8 cellular contexts compared by ENCODE assay signal in genomic region chr17:366879-367615, GRCh38. TPM values are rescaled to one million over a fixed set of nuclear protein-coding genes. Genes with fewer than 3 reads are reported as not detected.
DNase-seq lines count a peak whose midpoint lies in the region; TF ChIP-seq lines count a peak whose summit lies in the region.
"Not testable (repeated sequence)": the region's sequence is repeated elsewhere in the genome, so short reads cannot be mapped to it uniquely, and the experiment has no call there.

No MANE protein-coding gene starts in this region.

- H3K9me3 Mint-ChIP-seq in activated naive CD8-positive, alpha-beta T cell (ENCODE audit: low read depth), result not testable (repeated sequence)

- H3K36me3 Mint-ChIP-seq in activated naive CD8-positive, alpha-beta T cell, result not testable (repeated sequence)

- peaks cover 19% of the 10 kb centered on the region for H3K36me3 ChIP-seq in BLaER1
- H3K36me3 ChIP-seq in spleen, result not testable (repeated sequence)

- DNase-seq in EH (ENCODE audit: low read depth), result peak; percentile 65
- peak; percentile 51 for DNase-seq in Jurkat, Clone E6-1 (ENCODE audit: low read depth, low spot score)
- DNase-seq in NCI-H2196 (lab: John Stamatoyannopoulos, UW; ENCODE audit: unreplicated experiment), result peak; percentile 42
- peak; percentile 80 for DNase-seq in RPMI8226
- DNase-seq in foreskin fibroblast, result peak; percentile 28 to 57
- peak; percentile 73 for DNase-seq in spleen

- not testable (repeated sequence) for TF ChIP-seq CTCF in foreskin fibroblast (IDR thresholded peaks at IDR 0.05; ENCODE audit: low read depth, low read length); spleen (IDR thresholded peaks at IDR 0.05 in 8 of 11, conservative IDR thresholded peaks at IDR 0.05 in 3 of 11)

- TF ChIP-seq POLR2A in spleen (IDR thresholded peaks at IDR 0.05), result not testable (repeated sequence)

- H3K27me3 ChIP-seq in BLaER1; spleen (replicated peaks in 1 of 7): not testable (repeated sequence)

- H3K4me1 ChIP-seq in BLaER1, result peaks cover 53% of the 10 kb centered on the region
- H3K4me1 ChIP-seq in spleen, result peaks cover 0 to 16% (median 0%) of the 10 kb centered on the region in 6 donors

- H3K4me3 ChIP-seq in BLaER1; Jurkat, Clone E6-1 (ENCODE audit: low read length); foreskin fibroblast (ENCODE audit: low read depth in 1 of 2, low read length in 2 of 2); spleen: not testable (repeated sequence)

- not testable (repeated sequence) for H4K20me1 ChIP-seq in BLaER1

- H3K27me3 Mint-ChIP-seq in activated naive CD8-positive, alpha-beta T cell, result not testable (repeated sequence)

- H3K4me2 ChIP-seq in BLaER1, result peak overlapping the region; percentile 30

- H3K9ac ChIP-seq in BLaER1, result not testable (repeated sequence)

- intact Hi-C loops in spleen (cut with DNase I; ENCODE audit: low total_unique reads), result not testable (repeated sequence)

- not testable (repeated sequence) for H3K27ac Mint-ChIP-seq in activated naive CD8-positive, alpha-beta T cell

- 63 to 78% (median 68%) methylated on average over 27 to 28 of the region's 28 CpGs for WGBS in spleen, 5 donors

- peak overlapping the region; percentile 83 for H3K27ac ChIP-seq in BLaER1
- peak overlapping the region in 1 of 8 donors; percentile 15 for H3K27ac ChIP-seq in spleen

- H3K4me3 Mint-ChIP-seq in activated naive CD8-positive, alpha-beta T cell, result peak overlapping the region; percentile 13

- peaks cover 61% of the 10 kb centered on the region for H3K9me3 ChIP-seq in BLaER1
- H3K9me3 ChIP-seq in spleen, result peaks cover 0 to 13% (median 8%) of the 10 kb centered on the region in 8 donors

- H3K4me1 Mint-ChIP-seq in activated naive CD8-positive, alpha-beta T cell (ENCODE audit: low read depth), result peaks cover 34% of the 10 kb centered on the region

RNA-seq across cellular contexts. Expression of gene RPH3AL, which starts 14.4 kb away (rescaled TPM):
- 6.2 TPM for polyA plus RNA-seq in Jurkat, Clone E6-1 (2012; ENCODE audit: insufficient read depth, insufficient read length)
- 100 to 1,000 TPM in 1 of 7 donors, 10 to 100 TPM in 6; 44.2 to 182 (median 58.6) TPM for total RNA-seq in spleen
- polyA plus RNA-seq in spleen, result 10 to 100 TPM in 1 of 3 donors, 1 to 10 TPM in 2; 4.8 to 27.1 (median 7.4) TPM
